ENCODE assay signal across 17 cellular contexts in genomic region chr9:126763130-126763764, GRCh38. TPM values are rescaled to one million over a fixed set of nuclear protein-coding genes. Genes with fewer than 3 reads are reported as not detected.
DNase-seq lines count a peak whose midpoint lies in the region; ATAC-seq, FAIRE-seq and TF ChIP-seq lines count a peak whose summit lies in the region.
"Had no signal": no experiment of that assay in that cellular context is flagged by ENCODE, and none has a peak within 500 bp of the region (broad histone marks: within the 10 kb centered on the region; RNA-seq: fewer than 3 reads in every experiment).

No MANE protein-coding gene starts in this region.

- H2AK5ac ChIP-seq in trophoblast cell (ENCODE audit: low read length): no peak overlapping the region

- no peak overlapping the region for H3K14ac ChIP-seq in trophoblast cell (ENCODE audit: low read length)

- H3K18ac ChIP-seq in trophoblast cell (ENCODE audit: low read length): no peak overlapping the region

- H3K9ac ChIP-seq in PC-3 (ENCODE audit: low read length) (no peak overlapping the region), trophoblast cell (ENCODE audit: low read length) (no peak overlapping the region)

- H3K4me1 ChIP-seq in PC-3 (ENCODE audit: insufficient read depth, low read length) (no peaks in the 10 kb centered on the region), small intestine (ENCODE audit: control insufficient read depth in 2 of 2, insufficient read depth in 1 of 2, low read depth in 1 of 2, low read length in 1 of 2) (no peaks in the 10 kb centered on the region), trophoblast cell (ENCODE audit: control insufficient read depth in 1 of 2, insufficient read depth in 2 of 2, low read length in 2 of 2) (no peaks in the 10 kb centered on the region)
- H3K4me1 ChIP-seq: breast epithelium, heart left ventricle, lower lobe of right lung, spleen had no signal

- H3F3A ChIP-seq in PC-3 (ENCODE audit: low read length, unreplicated experiment): no peaks in the 10 kb centered on the region

- ATAC-seq in PC-3 (peak; percentile 18; the same call in 1 of the 2 replicates), GM18909 (IDR thresholded peaks at IDR 0.05; ENCODE audit: poor library complexity, unreplicated experiment) (no peak)
- ATAC-seq: heart left ventricle, lower lobe of right lung, T-helper 17 cell had no signal

- H3K9me2 ChIP-seq in PC-3 (replicated peaks; ENCODE audit: low read length): no peaks in the 10 kb centered on the region

- 72 to 79% (median 72%) methylated on average over 7 of the region's 7 CpGs for whole genome bisulfite sequencing in small intestine, 3 donors
- no CpG with 5 or more reads among the region's 7 CpGs for WGBS in trophoblast cell (ENCODE audit: extremely low coverage, insufficient coverage, insufficient read length)

- TF ChIP-seq CTCF in PC-3 (conservative IDR thresholded peaks at IDR 0.05; ENCODE audit: low read depth, low read length): no peak
- TF ChIP-seq CTCF in WERI-Rb-1 (IDR thresholded peaks at IDR 0.05; ENCODE audit: low read depth, low read length): no peak

- H3K79me2 ChIP-seq in PC-3 (ENCODE audit: low read length) (no peaks in the 10 kb centered on the region), trophoblast cell (ENCODE audit: control insufficient read depth, insufficient read depth, low read length, poor library complexity) (no peaks in the 10 kb centered on the region)

- intact Hi-C loops in PC-3 (cut with micrococcal nuclease): no loop called here

- no peak overlapping the region for H2BK120ac ChIP-seq in trophoblast cell (ENCODE audit: insufficient read depth, low read length, poor library complexity)

- H2BK5ac ChIP-seq in trophoblast cell (ENCODE audit: low read depth, low read length, poor library complexity): no peak overlapping the region

- no peak overlapping the region for H3K4me3 ChIP-seq in PC-3 (ENCODE audit: low read length)
- H3K4me3 ChIP-seq in WERI-Rb-1 (ENCODE audit: low read depth, low read length): no peak overlapping the region
- no peak overlapping the region for H3K4me3 ChIP-seq in small intestine (ENCODE audit: low read depth in 1 of 2, low read length in 2 of 2)
- H3K4me3 ChIP-seq in trophoblast cell (ENCODE audit: low read depth, low read length): no peak overlapping the region
- H3K4me3 ChIP-seq: heart left ventricle, lower lobe of right lung, spleen had no signal

- H3K36me3 ChIP-seq in PC-3 (ENCODE audit: low read depth, low read length) (no peaks in the 10 kb centered on the region), WERI-Rb-1 (no peaks in the 10 kb centered on the region), small intestine (ENCODE audit: control insufficient read depth in 2 of 2, insufficient read depth in 2 of 2, low read length in 2 of 2) (no peaks in the 10 kb centered on the region), trophoblast cell (ENCODE audit: control insufficient read depth in 1 of 2, insufficient read depth in 2 of 2, low read length in 2 of 2) (no peaks in the 10 kb centered on the region)
- H3K36me3 ChIP-seq: breast epithelium, heart left ventricle, lower lobe of right lung, spleen had no signal

- no peaks in the 10 kb centered on the region for H3K79me1 ChIP-seq in trophoblast cell (ENCODE audit: low read length)

- BruUV-seq in PC-3 (replicated peaks; lab: Mats Ljungman, UMichigan): no TSS peak

- no peak overlapping the region for H3K4me2 ChIP-seq in PC-3 (ENCODE audit: low read length)
- H3K4me2 ChIP-seq in trophoblast cell (ENCODE audit: low read length): no peak overlapping the region

- no peak overlapping the region for H3K27ac ChIP-seq in PC-3 (ENCODE audit: low read length)
- no peak overlapping the region for H3K27ac ChIP-seq in WERI-Rb-1
- no peak overlapping the region for H3K27ac ChIP-seq in small intestine (ENCODE audit: low read depth in 1 of 2, low read length in 1 of 2)
- no peak overlapping the region for H3K27ac ChIP-seq in trophoblast cell (ENCODE audit: low read depth, low read length)
- H3K27ac ChIP-seq: breast epithelium, C4-2B, heart left ventricle, lower lobe of right lung, spleen had no signal

- no peak overlapping the region for H3K23ac ChIP-seq in trophoblast cell (ENCODE audit: low read length)

- H2BK12ac ChIP-seq in trophoblast cell (ENCODE audit: low read length): no peak overlapping the region

- H4K20me1 ChIP-seq in PC-3 (ENCODE audit: low read length): no peaks in the 10 kb centered on the region

- no peak overlapping the region for H4K91ac ChIP-seq in trophoblast cell (ENCODE audit: low read depth, low read length)

- no peaks in the 10 kb centered on the region for H3K27me3 ChIP-seq in PC-3 (ENCODE audit: low read length)
- H3K27me3 ChIP-seq in WERI-Rb-1 (ENCODE audit: insufficient read depth, low read depth, severe bottlenecking): no peaks in the 10 kb centered on the region
- H3K27me3 ChIP-seq in small intestine (ENCODE audit: control insufficient read depth in 2 of 2, insufficient read depth in 2 of 2, low read length in 2 of 2): peaks cover 0 to 5% of the 10 kb centered on the region in 2 donors
- H3K27me3 ChIP-seq in trophoblast cell (ENCODE audit: insufficient read depth, low read length): no peaks in the 10 kb centered on the region
- H3K27me3 ChIP-seq: breast epithelium had no signal

- CTCF ChIA-PET in PC-3 (lab: Charles Lee): no interaction called here

- H3K9me3 ChIP-seq in PC-3 (ENCODE audit: low read length) (no peaks in the 10 kb centered on the region), WERI-Rb-1 (ENCODE audit: severe bottlenecking) (no peaks in the 10 kb centered on the region), small intestine (ENCODE audit: control insufficient read depth, low read depth) (no peaks in the 10 kb centered on the region), trophoblast cell (ENCODE audit: insufficient read depth, low read depth, low read length) (no peaks in the 10 kb centered on the region)
- H3K9me3 ChIP-seq: breast epithelium, heart left ventricle, lower lobe of right lung, spleen had no signal

- no peak overlapping the region for H4K12ac ChIP-seq in trophoblast cell (ENCODE audit: low read depth, low read length)

- POLR2A ChIA-PET in PC-3 (lab: Charles Lee; ENCODE audit: unreplicated experiment): no interaction called here

- in situ Hi-C loops in Caki2 (cut with HindIII; ENCODE audit: low pct_unique_long_range_greater_than_20kb, low sequenced_read_pairs): no loop called here

- no peak overlapping the region for H3K4ac ChIP-seq in trophoblast cell (ENCODE audit: low read depth, low read length)

- FAIRE-seq in small intestine (lab: Jason Lieb, UNC): no peak

- H4K8ac ChIP-seq in trophoblast cell (ENCODE audit: low read depth, low read length): no peak overlapping the region

- peak; percentile 95 for DNase-seq in Caki2 (ENCODE audit: low read depth)
- DNase-seq in H4 (ENCODE audit: low spot score): peak; percentile 95
- DNase-seq in PC-3: peak; percentile 23
- DNase-seq in glomerular endothelial cell (ENCODE audit: extremely low read depth, low read depth, low spot score): peak; percentile 2
- no peak for DNase-seq in WERI-Rb-1
- no peak for DNase-seq in small intestine
- no peak for DNase-seq in trophoblast cell
- DNase-seq: activated CD4-positive, alpha-beta T cell treated with anti-CD3 and anti-CD28 coated beads, Interleukin-2, amount 50 U/mL, for 4 hours; activated gamma-delta T cell; heart left ventricle; lower lobe of right lung; NCI-H1694 treated with DMSO at 0.1 percent for 48 hours; spleen; T-helper 17 cell had no signal

- H2AFZ ChIP-seq in PC-3 (ENCODE audit: low read length) (no peak overlapping the region), trophoblast cell (ENCODE audit: insufficient read depth, low read length, poor library complexity) (no peak overlapping the region)

RNA-seq across cellular contexts. Expression of gene ZBTB43, which starts 41.6 kb away (rescaled TPM):
- 0.49 and 0.98 TPM in 2 replicates for total RNA-seq in Caki2 (2014; rRNA removed; shearing (Covaris generic); ENCODE audit: low replicate concordance)
- 4.7 and 5.1 TPM in 2 replicates for total RNA-seq in H4 (2014; rRNA removed; shearing (Covaris generic))
- total RNA-seq in PC-3 (2014; rRNA removed) (5.9 and 36.1 TPM in 2 replicates), glomerular endothelial cell (6.0 and 7.1 TPM in 2 replicates)
- 1 to 10 TPM; 2.2 to 5.1 (median 3.4) TPM for polyA plus RNA-seq in small intestine
- 10.3 and 10.5 TPM in 2 replicates for polyA plus RNA-seq in trophoblast cell (2013)

Comparison
In these comparisons a context has a peak if more than half of its experiments do, and no peak if none do; other contexts are left out.
1. DNase-seq: peak in Caki2 (single experiment), H4 (single experiment), PC-3 (single experiment) and glomerular endothelial cell (single experiment); none in WERI-Rb-1 (single experiment), small intestine (single experiment) and trophoblast cell (0 of 2).